ENCODE assay signal across 2 cellular contexts in the genomic region with DNA sequence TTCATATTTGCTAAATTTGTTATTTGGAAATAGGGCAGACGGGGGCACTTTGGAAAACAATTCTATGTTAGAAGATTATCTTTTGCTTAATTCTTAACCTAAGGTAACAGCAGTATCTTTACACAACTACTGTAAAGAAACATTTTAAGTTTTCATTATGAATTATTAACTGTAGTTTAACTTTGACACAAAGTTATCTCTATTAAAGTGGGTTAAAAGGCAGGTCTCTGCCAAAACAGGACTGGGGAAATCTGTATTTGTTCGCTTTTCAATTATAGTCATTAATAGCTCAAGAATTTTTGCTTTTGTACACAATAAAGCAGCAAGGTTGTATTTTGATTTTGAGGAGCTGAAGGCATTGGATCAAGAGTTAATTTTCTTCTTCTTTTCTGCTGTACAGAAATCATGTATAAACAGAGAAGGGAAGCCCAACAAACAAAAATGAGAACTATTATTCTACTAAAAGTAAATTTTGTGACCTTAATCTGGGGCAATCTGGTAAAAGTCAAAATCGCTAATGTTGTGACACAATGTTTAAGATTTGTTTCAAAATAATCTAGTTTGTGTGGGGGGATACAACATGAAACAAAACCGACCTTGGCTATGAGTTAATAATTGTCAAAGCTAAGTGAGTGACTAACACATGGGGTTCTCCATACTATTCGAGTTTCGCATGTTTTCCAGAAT.
TF ChIP-seq lines count a peak whose summit lies in the region.

No MANE protein-coding gene starts in this region.

TF ChIP-seq in SK-N-SH, 30 proteins besides CTCF, POLR2A, EP300 and RAD21 (continued from another document):
- TF ChIP-seq, protein P1, sequence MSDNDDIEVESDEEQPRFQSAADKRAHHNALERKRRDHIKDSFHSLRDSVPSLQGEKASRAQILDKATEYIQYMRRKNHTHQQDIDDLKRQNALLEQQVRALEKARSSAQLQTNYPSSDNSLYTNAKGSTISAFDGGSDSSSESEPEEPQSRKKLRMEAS (IDR thresholded peaks at IDR 0.05; ENCODE audit: low read depth), result no peak
- no peak for TF ChIP-seq RCOR1 (IDR thresholded peaks at IDR 0.05; ENCODE audit: low read length)
- no peak for TF ChIP-seq POLR2AphosphoS5 (IDR thresholded peaks at IDR 0.05; ENCODE audit: low read depth, low read length)
- TF ChIP-seq MXI1 (IDR thresholded peaks at IDR 0.05; ENCODE audit: low read depth, low read length), result no peak
- TF ChIP-seq, protein P2, sequence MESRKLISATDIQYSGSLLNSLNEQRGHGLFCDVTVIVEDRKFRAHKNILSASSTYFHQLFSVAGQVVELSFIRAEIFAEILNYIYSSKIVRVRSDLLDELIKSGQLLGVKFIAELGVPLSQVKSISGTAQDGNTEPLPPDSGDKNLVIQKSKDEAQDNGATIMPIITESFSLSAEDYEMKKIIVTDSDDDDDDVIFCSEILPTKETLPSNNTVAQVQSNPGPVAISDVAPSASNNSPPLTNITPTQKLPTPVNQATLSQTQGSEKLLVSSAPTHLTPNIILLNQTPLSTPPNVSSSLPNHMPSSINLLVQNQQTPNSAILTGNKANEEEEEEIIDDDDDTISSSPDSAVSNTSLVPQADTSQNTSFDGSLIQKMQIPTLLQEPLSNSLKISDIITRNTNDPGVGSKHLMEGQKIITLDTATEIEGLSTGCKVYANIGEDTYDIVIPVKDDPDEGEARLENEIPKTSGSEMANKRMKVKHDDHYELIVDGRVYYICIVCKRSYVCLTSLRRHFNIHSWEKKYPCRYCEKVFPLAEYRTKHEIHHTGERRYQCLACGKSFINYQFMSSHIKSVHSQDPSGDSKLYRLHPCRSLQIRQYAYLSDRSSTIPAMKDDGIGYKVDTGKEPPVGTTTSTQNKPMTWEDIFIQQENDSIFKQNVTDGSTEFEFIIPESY (IDR thresholded peaks at IDR 0.05; ENCODE audit: borderline replicate concordance, low read depth), result no peak
- no peak for TF ChIP-seq NFIC (IDR thresholded peaks at IDR 0.05; ENCODE audit: borderline replicate concordance)

TF ChIP-seq in SK-N-SH treated with all-trans-retinoic acid at 6 μM for 48 hours, 23 proteins besides CTCF, POLR2A, EP300 and RAD21 (continued from another document):
- TF ChIP-seq CSDC2 (CRISPR knock-in tag; IDR thresholded peaks at IDR 0.05), result no peak
- TF ChIP-seq ZNF565 (CRISPR knock-in tag; conservative IDR thresholded peaks at IDR 0.05; ENCODE audit: low read depth), result no peak
- no peak for TF ChIP-seq TOX (CRISPR knock-in tag; IDR thresholded peaks at IDR 0.05; ENCODE audit: borderline replicate concordance)
